In the genomic region with DNA sequence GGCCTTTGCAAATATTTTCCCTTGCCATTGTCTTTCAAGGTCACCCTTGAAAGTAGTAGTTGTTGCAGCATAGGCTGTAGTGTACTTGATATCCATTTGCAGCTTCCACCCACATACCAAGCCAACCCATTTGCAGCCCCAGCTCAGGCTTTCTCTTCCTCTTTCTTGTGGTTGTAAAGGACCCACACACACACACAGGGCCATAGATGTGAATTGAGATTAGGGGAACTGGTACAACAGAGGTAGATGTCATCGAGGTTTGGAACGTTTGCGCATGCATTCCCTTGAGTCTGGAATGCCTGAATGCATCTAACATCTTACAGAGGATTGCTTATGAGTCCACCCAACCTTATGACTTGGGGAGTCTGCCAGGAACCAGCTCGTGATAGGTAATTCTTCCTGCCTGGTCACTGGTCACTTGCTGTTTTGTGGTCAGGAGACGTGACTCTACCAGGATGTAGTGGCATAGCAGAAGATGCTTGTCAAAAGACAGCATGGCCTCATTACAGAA, we compare ENCODE assay signal across 11 cellular contexts.
DNase-seq lines count a peak whose midpoint lies in the region; ATAC-seq and TF ChIP-seq lines count a peak whose summit lies in the region.
"Had no signal": no experiment of that assay in that cellular context is flagged by ENCODE, and none has a peak within 500 bp of the region (broad histone marks: within the 10 kb centered on the region; RNA-seq: fewer than 3 reads in every experiment).

No MANE protein-coding gene starts in this region.

- H3K27ac ChIP-seq in adrenal gland = no peak overlapping the region
- H3K27ac ChIP-seq: KMS-11, RWPE1 had no signal

- peak; percentile 69 for DNase-seq in GM10248 (ENCODE audit: extremely low spot score)
- peak; percentile 62 for DNase-seq in NOMO-1 treated with DMSO at 0.1 percent for 48 hours (lab: John Stamatoyannopoulos, UW; ENCODE audit: unreplicated experiment)
- DNase-seq in H7 = no peak
- DNase-seq in activated naive CD4-positive, alpha-beta T cell treated with anti-CD3 and anti-CD28 coated beads, Interleukin-2, amount 10 ng/mL, durations not matched to agents 7 days and 5 days = no peak
- no peak for DNase-seq in adrenal gland
- DNase-seq in cerebellar cortex (ENCODE audit: low spot score) = no peak

- H3K27me3 Mint-ChIP-seq in activated naive CD4-positive, alpha-beta T cell treated with anti-CD3 and anti-CD28 coated beads, Interleukin-2, amount 10 ng/mL, durations not matched to agents 7 days and 5 days = peaks cover 9% of the 10 kb centered on the region

- H3K36me3 ChIP-seq in H7 (replicated peaks; ENCODE audit: control insufficient read depth, insufficient read depth, low read length) (no peaks in the 10 kb centered on the region), adrenal gland (replicated peaks in 1 of 2) (no peaks in the 10 kb centered on the region)

- TF ChIP-seq CTCF in GM10248 (IDR thresholded peaks at IDR 0.05; ENCODE audit: control extremely low read depth, extremely low read depth, low read depth, missing control alignments) (no peak), adrenal gland (IDR thresholded peaks at IDR 0.05) (no peak)

- intact Hi-C loops in adrenal gland (cut with DNase I) = no loop called here

- H3K27me3 ChIP-seq in H7 (ENCODE audit: control insufficient read depth, insufficient read depth, low read length) (no peaks in the 10 kb centered on the region), adrenal gland (peaks cover 7% of the 10 kb centered on the region)

- WGBS in adrenal gland, 4 donors = 75 to 87% (median 82%) methylated on average over 5 of the region's 5 CpGs

- ATAC-seq in GM19463 (IDR thresholded peaks at IDR 0.05; ENCODE audit: unreplicated experiment) (peak; percentile 97), HG03045 (IDR thresholded peaks at IDR 0.05; ENCODE audit: unreplicated experiment) (peak; percentile 90)

- H3K4me3 ChIP-seq in H7 (ENCODE audit: insufficient read depth, low read depth, low read length) (no peak overlapping the region), adrenal gland (no peak overlapping the region)

- H3K36me3 Mint-ChIP-seq in activated naive CD4-positive, alpha-beta T cell treated with anti-CD3 and anti-CD28 coated beads, Interleukin-2, amount 10 ng/mL, durations not matched to agents 7 days and 5 days = no peaks in the 10 kb centered on the region
- H3K36me3 Mint-ChIP-seq: natural killer cell treated with Interleukin-12 subunit alpha and Interleukin-12 subunit beta and Interleukin-15 and Interleukin-18, amount 100 ng/mL, for 72 hours had no signal

- H3K4me1 ChIP-seq in adrenal gland (replicated peaks in 1 of 2) = no peaks in the 10 kb centered on the region

- no peaks in the 10 kb centered on the region for H3K4me1 Mint-ChIP-seq in activated naive CD4-positive, alpha-beta T cell treated with anti-CD3 and anti-CD28 coated beads, Interleukin-2, amount 10 ng/mL, durations not matched to agents 7 days and 5 days

- H3K4me3 Mint-ChIP-seq in activated naive CD4-positive, alpha-beta T cell treated with anti-CD3 and anti-CD28 coated beads, Interleukin-2, amount 10 ng/mL, durations not matched to agents 7 days and 5 days = no peak overlapping the region
- H3K4me3 Mint-ChIP-seq: natural killer cell treated with Interleukin-12 subunit alpha and Interleukin-12 subunit beta and Interleukin-15 and Interleukin-18, amount 100 ng/mL, for 72 hours had no signal

- no peak for TF ChIP-seq POLR2A in adrenal gland (IDR thresholded peaks at IDR 0.05)

- POLR2A ChIA-PET in GM10248 (lab: Yijun Ruan, JAX) = no interaction called here

- CTCF ChIA-PET in GM10248 (lab: Yijun Ruan, JAX) = interaction anchor here (0.8 to 1.3 kb wide), 4 partner anchors 10 to 108 kb away, joined by 3 to 8 read pairs (median 3); no protein-coding TSS in a partner anchor
- CTCF ChIA-PET in activated naive CD4-positive, alpha-beta T cell treated with anti-CD3 and anti-CD28 coated beads, Interleukin-2, amount 10 ng/mL, durations not matched to agents 7 days and 5 days (lab: Charles Lee) = interaction anchor here (0.9 kb wide), 1 partner anchor 14 kb away, joined by 3 read pairs; no protein-coding TSS in a partner anchor

- no peak overlapping the region for H3K27ac Mint-ChIP-seq in activated naive CD4-positive, alpha-beta T cell treated with anti-CD3 and anti-CD28 coated beads, Interleukin-2, amount 10 ng/mL, durations not matched to agents 7 days and 5 days
- H3K27ac Mint-ChIP-seq: natural killer cell treated with Interleukin-12 subunit alpha and Interleukin-12 subunit beta and Interleukin-15 and Interleukin-18, amount 100 ng/mL, for 72 hours had no signal

- H3K9me3 ChIP-seq in adrenal gland (replicated peaks in 1 of 3) = no peaks in the 10 kb centered on the region

- H3K9me3 Mint-ChIP-seq in activated naive CD4-positive, alpha-beta T cell treated with anti-CD3 and anti-CD28 coated beads, Interleukin-2, amount 10 ng/mL, durations not matched to agents 7 days and 5 days = no peaks in the 10 kb centered on the region
- H3K9me3 Mint-ChIP-seq: natural killer cell treated with Interleukin-12 subunit alpha and Interleukin-12 subunit beta and Interleukin-15 and Interleukin-18, amount 100 ng/mL, for 72 hours had no signal

Comparison
In these comparisons a context has a peak if more than half of its experiments do, and no peak if none do; other contexts are left out.
1. DNase-seq: peak in GM10248 (single experiment) and NOMO-1 treated with DMSO at 0.1 percent for 48 hours (single experiment); none in H7 (single experiment), activated naive CD4-positive, alpha-beta T cell treated with anti-CD3 and anti-CD28 coated beads, Interleukin-2, amount 10 ng/mL, durations not matched to agents 7 days and 5 days (single experiment), adrenal gland (0 of 7) and cerebellar cortex (single experiment).